Comparison of ENCODE assay signal across 14 cellular contexts in the genomic region with DNA sequence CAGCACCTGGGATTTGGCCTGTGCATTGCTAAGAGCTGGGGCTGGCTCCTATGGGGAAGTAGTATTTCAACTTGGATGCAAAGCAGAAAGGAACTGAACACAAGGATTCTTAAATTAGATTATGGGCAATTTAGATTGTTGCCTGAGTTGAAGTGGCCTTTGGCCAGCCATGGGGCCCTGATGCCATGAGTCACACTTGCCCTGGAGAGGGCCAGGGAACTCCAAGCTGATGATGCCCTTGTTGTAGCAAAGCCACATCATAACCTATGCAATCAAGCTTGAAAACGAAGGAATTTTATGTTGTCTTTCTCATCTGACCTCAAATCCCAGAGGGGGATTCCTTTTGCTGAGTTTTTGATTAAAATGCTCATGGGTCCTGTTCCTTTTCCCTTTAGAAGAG. TPM values are rescaled to one million over a fixed set of nuclear protein-coding genes. Genes with fewer than 3 reads are reported as not detected.
DNase-seq lines count a peak whose midpoint lies in the region; ATAC-seq, FAIRE-seq and TF ChIP-seq lines count a peak whose summit lies in the region.
"Had no signal": no experiment of that assay in that cellular context is flagged by ENCODE, and none has a peak within 500 bp of the region (broad histone marks: within the 10 kb centered on the region; RNA-seq: fewer than 3 reads in every experiment).

No MANE protein-coding gene starts in this region.

- TF ChIP-seq RAD21 in A549 (conservative IDR thresholded peaks at IDR 0.05 in 1 of 2, IDR thresholded peaks at IDR 0.05 in 1 of 2), result no peak

- peak in 1 of 2 experiments; percentile 57 for DNase-seq in A549 (ENCODE audit: low read depth in 1 of 2, low spot score in 1 of 2)
- DNase-seq in GM04504 (ENCODE audit: low read depth), result peak; percentile 80
- DNase-seq in activated naive CD4-positive, alpha-beta T cell treated with anti-CD3 and anti-CD28 coated beads, Interleukin-2, amount 50 U/mL, for 72 hours (ENCODE audit: low spot score in 2 of 2), result no peak
- peak; percentile 90 for DNase-seq in glomerular visceral epithelial cell (ENCODE audit: extremely low spot score)
- DNase-seq in heart left ventricle, result no peak
- DNase-seq: CD4-positive, alpha-beta memory T cell; NCI-H526 treated with DMSO at 0.1 percent for 48 hours; stimulated activated CD4-positive, alpha-beta T cell treated with anti-CD3 and anti-CD28 coated beads, Interleukin-2, amount 100 ng/mL, for 24 hours; substantia nigra; T-cell had no signal

- CTCF ChIA-PET in A549 (lab: Yijun Ruan, JAX), result interaction anchor here (1.0 to 34.8 kb wide), 14 partner anchors 11 to 163 kb away, joined by 3 to 1120 read pairs (median 18); a partner anchor contains a TSS

- peak overlapping the region; percentile 22 to 81 for H3K27ac Mint-ChIP-seq in activated naive CD4-positive, alpha-beta T cell treated with anti-CD3 and anti-CD28 coated beads, Interleukin-2, amount 50 U/mL, for 72 hours

- H3K9me3 ChIP-seq in A549 (no peaks in the 10 kb centered on the region), heart left ventricle (no peaks in the 10 kb centered on the region)

- no peak overlapping the region for H3K4me3 ChIP-seq in A549
- no peak overlapping the region for H3K4me3 ChIP-seq in heart left ventricle

- peaks cover 21 to 22% of the 10 kb centered on the region in 2 donors for H3K36me3 Mint-ChIP-seq in activated naive CD4-positive, alpha-beta T cell treated with anti-CD3 and anti-CD28 coated beads, Interleukin-2, amount 50 U/mL, for 72 hours

- peak; percentile 70 for FAIRE-seq in A549 (lab: Jason Lieb, UNC)

- TF ChIP-seq EP300 in A549 (IDR thresholded peaks at IDR 0.05), result no peak

- peak in 1 of 2 experiments; percentile 18; a peak in 1 of 6 replicates for ATAC-seq in A549
- no peak for ATAC-seq in activated naive CD4-positive, alpha-beta T cell treated with anti-CD3 and anti-CD28 coated beads, Interleukin-2, amount 50 U/mL, for 72 hours
- no peak for ATAC-seq in HG02885 (IDR thresholded peaks at IDR 0.05; ENCODE audit: poor library complexity, unreplicated experiment)
- ATAC-seq in GM21515 (IDR thresholded peaks at IDR 0.05; ENCODE audit: unreplicated experiment), result no peak
- ATAC-seq in heart left ventricle, result no peak
- ATAC-seq in HG03196 (IDR thresholded peaks at IDR 0.05; ENCODE audit: unreplicated experiment), result no peak
- ATAC-seq: T-cell had no signal

- peak overlapping the region; percentile 14 to 54; a peak in 4 of 6 replicates for H3K27ac ChIP-seq in A549
- H3K27ac ChIP-seq in heart left ventricle, result peak overlapping the region in 1 of 12 donors; percentile 5

- no peaks in the 10 kb centered on the region for H3K27me3 ChIP-seq in heart left ventricle

- intact Hi-C loops in heart left ventricle (cut with DNase I), result no loop called here

- POLR2A ChIA-PET in A549 (lab: Yijun Ruan, JAX), result interaction anchor here (0.8 to 1.0 kb wide), 2 partner anchors 12 to 51 kb away, joined by 3 read pairs; a partner anchor contains a TSS

- peaks cover 0 to 79% (median 74%) of the 10 kb centered on the region in 9 donors for H3K36me3 ChIP-seq in heart left ventricle

- H3K4me2 ChIP-seq in A549, result peak overlapping the region; percentile 49

- no peak for TF ChIP-seq POLR2A in A549 (IDR thresholded peaks at IDR 0.05; ENCODE audit: low read length)
- no peak for TF ChIP-seq POLR2A in heart left ventricle (IDR thresholded peaks at IDR 0.05)

- TF ChIP-seq CTCF in A549 (IDR thresholded peaks at IDR 0.05), result no peak
- no peak for TF ChIP-seq CTCF in heart left ventricle (IDR thresholded peaks at IDR 0.05)

- H3K9me3 Mint-ChIP-seq in activated naive CD4-positive, alpha-beta T cell treated with anti-CD3 and anti-CD28 coated beads, Interleukin-2, amount 50 U/mL, for 72 hours, result no peaks in the 10 kb centered on the region
- H3K9me3 Mint-ChIP-seq: CD4-positive, alpha-beta memory T cell; T-cell had no signal

- H3K4me1 ChIP-seq in A549, result peaks cover 55% of the 10 kb centered on the region
- peaks cover 0 to 38% (median 26%) of the 10 kb centered on the region in 12 donors for H3K4me1 ChIP-seq in heart left ventricle

- WGBS in A549 (ENCODE audit: missing lambda C conversion rate), result 29% methylated on average over 1 of the region's 1 CpG
- WGBS in heart left ventricle, 4 donors, result 59 to 78% (median 66%) methylated on average over 1 of the region's 1 CpG

TF ChIP-seq in A549, 52 proteins besides CTCF, POLR2A, EP300 and RAD21:
- TF ChIP-seq JUNB (IDR thresholded peaks at IDR 0.05) (0 out of 2 replicates have a peak, but pooled peaks have one; percentile 21), MAFK (IDR thresholded peaks at IDR 0.05; ENCODE audit: partially characterized antibody) (no peak), ZC3H11A (IDR thresholded peaks at IDR 0.05) (no peak), JUN (IDR thresholded peaks at IDR 0.05) (peak in 1 of 2 experiments; percentile 36; a peak in 2 of 5 replicates), SMC3 (IDR thresholded peaks at IDR 0.05) (no peak), CHD2 (IDR thresholded peaks at IDR 0.05; ENCODE audit: low read length, partially characterized antibody) (no peak), FOSL2 (IDR thresholded peaks at IDR 0.05) (no peak; the same call in 1 of the 2 replicates), FOSL2 (CRISPR knock-in tag; IDR thresholded peaks at IDR 0.05) (peak; percentile 61), ZNF302 (CRISPR knock-in tag; IDR thresholded peaks at IDR 0.05) (no peak)
- TF ChIP-seq, protein P1, sequence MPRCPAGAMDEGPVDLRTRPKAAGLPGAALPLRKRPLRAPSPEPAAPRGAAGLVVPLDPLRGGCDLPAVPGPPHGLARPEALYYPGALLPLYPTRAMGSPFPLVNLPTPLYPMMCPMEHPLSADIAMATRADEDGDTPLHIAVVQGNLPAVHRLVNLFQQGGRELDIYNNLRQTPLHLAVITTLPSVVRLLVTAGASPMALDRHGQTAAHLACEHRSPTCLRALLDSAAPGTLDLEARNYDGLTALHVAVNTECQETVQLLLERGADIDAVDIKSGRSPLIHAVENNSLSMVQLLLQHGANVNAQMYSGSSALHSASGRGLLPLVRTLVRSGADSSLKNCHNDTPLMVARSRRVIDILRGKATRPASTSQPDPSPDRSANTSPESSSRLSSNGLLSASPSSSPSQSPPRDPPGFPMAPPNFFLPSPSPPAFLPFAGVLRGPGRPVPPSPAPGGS (IDR thresholded peaks at IDR 0.05), result no peak
- TF ChIP-seq, protein P2, sequence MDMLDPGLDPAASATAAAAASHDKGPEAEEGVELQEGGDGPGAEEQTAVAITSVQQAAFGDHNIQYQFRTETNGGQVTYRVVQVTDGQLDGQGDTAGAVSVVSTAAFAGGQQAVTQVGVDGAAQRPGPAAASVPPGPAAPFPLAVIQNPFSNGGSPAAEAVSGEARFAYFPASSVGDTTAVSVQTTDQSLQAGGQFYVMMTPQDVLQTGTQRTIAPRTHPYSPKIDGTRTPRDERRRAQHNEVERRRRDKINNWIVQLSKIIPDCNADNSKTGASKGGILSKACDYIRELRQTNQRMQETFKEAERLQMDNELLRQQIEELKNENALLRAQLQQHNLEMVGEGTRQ (IDR thresholded peaks at IDR 0.05), result no peak

RNA-seq across cellular contexts. Expression of a gene that starts 3.9 kb away (rescaled TPM):
- 0.05 and 0.08 TPM in 2 replicates for polyA plus RNA-seq in A549 (2011; rRNA removed)
- 0.09 and 0.16 TPM in 2 replicates for polyA plus RNA-seq in A549 (2012; cell fraction: cytosol; rRNA removed)
- 0.40 and 0.54 TPM in 2 replicates for polyA plus RNA-seq in A549 (2012; cell fraction: nucleus; rRNA removed)
- 0.09 to 0.25 TPM (median 0.21 TPM) in 3 replicates for polyA plus RNA-seq in A549 (2017; fragmentation: RNase III; extraction: RNeasy Plus Mini Kit Qiagen cat#74134 plus additional on column Dnase treatment)
- not detected in 2 replicates for polyA minus RNA-seq in A549 (2011; rRNA and poly(A)+ RNA removed)
- total RNA-seq in activated naive CD4-positive, alpha-beta T cell treated with anti-CD3 and anti-CD28 coated beads, Interleukin-2, amount 50 U/mL, for 72 hours, result under 1 TPM; 0.37 to 0.50 TPM
- not detected for total RNA-seq in heart left ventricle
- not detected for polyA plus RNA-seq in heart left ventricle
- total RNA-seq: cerebellum had no signal

RNA-seq across cellular contexts. Expression of a gene that starts 44.1 kb away (rescaled TPM):
- polyA plus RNA-seq in A549 (2011; rRNA removed), result 8.6 and 17.5 TPM in 2 replicates
- 40.3 and 42.8 TPM in 2 replicates for polyA plus RNA-seq in A549 (2012; cell fraction: cytosol; rRNA removed)
- 91.1 and 105 TPM in 2 replicates for polyA plus RNA-seq in A549 (2012; cell fraction: nucleus; rRNA removed)
- 43.9 to 47.9 TPM (median 44.0 TPM) in 3 replicates for polyA plus RNA-seq in A549 (2017; fragmentation: RNase III; extraction: RNeasy Plus Mini Kit Qiagen cat#74134 plus additional on column Dnase treatment)
- polyA minus RNA-seq in A549 (2011; rRNA and poly(A)+ RNA removed), result 29.7 and 46.8 TPM in 2 replicates
- 100 to 1,000 TPM; 221 to 735 TPM for total RNA-seq in activated naive CD4-positive, alpha-beta T cell treated with anti-CD3 and anti-CD28 coated beads, Interleukin-2, amount 50 U/mL, for 72 hours
- 10 to 100 TPM in 5 of 9 donors, 1 to 10 TPM in 4; 6.4 to 52.8 (median 10.3) TPM for total RNA-seq in heart left ventricle
- polyA plus RNA-seq in heart left ventricle, result 1 to 10 TPM; 5.4 to 7.8 TPM

RNA-seq across cellular contexts. Expression of a gene that starts 51.0 kb away (rescaled TPM):
- polyA plus RNA-seq in A549 (2011; rRNA removed) (9.1 and 10.9 TPM in 2 replicates), A549 (2017; fragmentation: RNase III; extraction: RNeasy Plus Mini Kit Qiagen cat#74134 plus additional on column Dnase treatment) (30.7 to 53.6 TPM (median 34.5 TPM) in 3 replicates), heart left ventricle (10 to 100 TPM in 1 of 2 donors, 1 to 10 TPM in 1; 9.0 to 11.2 TPM)
- polyA plus RNA-seq in A549 (2012; cell fraction: cytosol; rRNA removed), result 39.9 and 49.0 TPM in 2 replicates
- 142 and 168 TPM in 2 replicates for polyA plus RNA-seq in A549 (2012; cell fraction: nucleus; rRNA removed)
- 12.0 and 13.0 TPM in 2 replicates for polyA minus RNA-seq in A549 (2011; rRNA and poly(A)+ RNA removed)
- total RNA-seq in activated naive CD4-positive, alpha-beta T cell treated with anti-CD3 and anti-CD28 coated beads, Interleukin-2, amount 50 U/mL, for 72 hours, result 10 to 100 TPM; 38.4 to 54.4 TPM
- total RNA-seq in heart left ventricle, result 10 to 100 TPM in 8 of 9 donors, 1 to 10 TPM in 1; 9.9 to 21.9 (median 12.7) TPM

Comparison
In these comparisons a context has a peak if more than half of its experiments do, and no peak if none do; other contexts are left out.
1. DNase-seq: peak in GM04504 (single experiment) and glomerular visceral epithelial cell (single experiment); none in activated naive CD4-positive, alpha-beta T cell treated with anti-CD3 and anti-CD28 coated beads, Interleukin-2, amount 50 U/mL, for 72 hours (0 of 2) and heart left ventricle (0 of 5).
2. RNA of a gene that starts 44.1 kb away (total RNA-seq): 221 to 735 TPM in activated naive CD4-positive, alpha-beta T cell treated with anti-CD3 and anti-CD28 coated beads, Interleukin-2, amount 50 U/mL, for 72 hours; 6.4 to 52.8 TPM in heart left ventricle; every median in the first group is over 4 times any median in the second.